Comparison of ENCODE assay signal across 9 cellular contexts in genomic region chr11:74018331-74019005, GRCh38. TPM values are rescaled to one million over a fixed set of nuclear protein-coding genes. Genes with fewer than 3 reads are reported as not detected.
DNase-seq lines count a peak whose midpoint lies in the region; ATAC-seq, FAIRE-seq and TF ChIP-seq lines count a peak whose summit lies in the region.
"Had no signal": no experiment of that assay in that cellular context is flagged by ENCODE, and none has a peak within 500 bp of the region (broad histone marks: within the 10 kb centered on the region; RNA-seq: fewer than 3 reads in every experiment).

No MANE protein-coding gene starts in this region.

- FAIRE-seq in astrocyte (lab: Jason Lieb, UNC) = no peak

- no peaks in the 10 kb centered on the region for H3K9me3 ChIP-seq in astrocyte (ENCODE audit: insufficient read depth, low read depth, low read length)
- no peaks in the 10 kb centered on the region for H3K9me3 ChIP-seq in subcutaneous abdominal adipose tissue (ENCODE audit: control insufficient read depth in 5 of 5, low read length in 5 of 5)

- H2AFZ ChIP-seq in astrocyte (ENCODE audit: low read depth, low read length) = no peak overlapping the region

- H3K9ac ChIP-seq in astrocyte (ENCODE audit: low read length) (no peak overlapping the region), subcutaneous abdominal adipose tissue (ENCODE audit: low read length in 5 of 5) (peak overlapping the region; percentile 6 to 74 (median 57))

- H3K27me3 ChIP-seq in astrocyte (ENCODE audit: insufficient read depth, low read length) (no peaks in the 10 kb centered on the region), layer of hippocampus (ENCODE audit: control insufficient read depth, insufficient read depth, low read length) (no peaks in the 10 kb centered on the region), subcutaneous abdominal adipose tissue (ENCODE audit: control insufficient read depth in 5 of 5, insufficient read depth in 4 of 5, low read length in 5 of 5) (no peaks in the 10 kb centered on the region)

- H3K4me1 ChIP-seq in astrocyte (ENCODE audit: insufficient read depth, low read length) (peaks cover 9% of the 10 kb centered on the region), subcutaneous abdominal adipose tissue (ENCODE audit: control insufficient read depth in 5 of 5, insufficient read depth in 5 of 5, low read length in 5 of 5) (peaks cover 13 to 77% (median 40%) of the 10 kb centered on the region in 5 donors)

- H3K4me1 Mint-ChIP-seq in astrocyte (ENCODE audit: low read depth, unreplicated experiment) = peaks cover 14% of the 10 kb centered on the region

- H3K4me3 Mint-ChIP-seq in astrocyte (ENCODE audit: unreplicated experiment) = no peak overlapping the region

- no peak overlapping the region for H3K4me3 ChIP-seq in astrocyte (ENCODE audit: insufficient read depth, low read depth, low read length)
- H3K4me3 ChIP-seq in subcutaneous abdominal adipose tissue (ENCODE audit: low read depth in 1 of 5, low read length in 5 of 5) = peak overlapping the region in 2 of 5 donors; percentile 22 to 37

- H3K27ac ChIP-seq in astrocyte (ENCODE audit: low read depth, low read length) (no peak overlapping the region), layer of hippocampus (ENCODE audit: low read depth, low read length) (peak overlapping the region; percentile 86), subcutaneous abdominal adipose tissue (ENCODE audit: low read depth, low read length) (peak overlapping the region; percentile 99)
- H3K27ac ChIP-seq: VCaP had no signal

- H3K36me3 Mint-ChIP-seq in astrocyte (ENCODE audit: low read depth, unreplicated experiment) = peaks cover 41% of the 10 kb centered on the region

- in situ Hi-C loops in KBM-7 (cut with MboI; ENCODE audit: low pct_unique_long_range_greater_than_20kb, low sequenced_read_pairs) = no loop called here

- H3K9me3 Mint-ChIP-seq in astrocyte (ENCODE audit: unreplicated experiment) = no peaks in the 10 kb centered on the region

- DNase-seq in HuH-7.5 (ENCODE audit: low spot score) = peak; percentile 51
- peak; percentile 34 for DNase-seq in astrocyte (ENCODE audit: low read depth)
- no peak for DNase-seq in T1000 (lab: John Stamatoyannopoulos, UW)
- no peak for DNase-seq in NCI-H187 treated with DMSO at 0.1 percent for 48 hours (lab: John Stamatoyannopoulos, UW)
- no peak for DNase-seq in KBM-7

- TF ChIP-seq CTCF in astrocyte (IDR thresholded peaks at IDR 0.05; ENCODE audit: insufficient read depth, low read depth, low read length) = no peak

- no peaks in the 10 kb centered on the region for H3K27me3 Mint-ChIP-seq in astrocyte (ENCODE audit: low read depth, unreplicated experiment)

- no peak for ATAC-seq in HG02973 (IDR thresholded peaks at IDR 0.05; ENCODE audit: unreplicated experiment)

- H3K79me2 ChIP-seq in astrocyte (ENCODE audit: insufficient read depth, low read length) = no peaks in the 10 kb centered on the region

- H3K36me3 ChIP-seq in astrocyte (ENCODE audit: insufficient read depth, low read length) (no peaks in the 10 kb centered on the region), subcutaneous abdominal adipose tissue (ENCODE audit: control insufficient read depth in 5 of 5, insufficient read depth in 5 of 5, low read length in 5 of 5) (peaks cover 0 to 10% (median 6%) of the 10 kb centered on the region in 5 donors)

- no peak overlapping the region for H3K4me2 ChIP-seq in astrocyte (ENCODE audit: low read length)

- H3K27ac Mint-ChIP-seq in astrocyte (ENCODE audit: unreplicated experiment) = peak overlapping the region; percentile 47

- H4K20me1 ChIP-seq in astrocyte (ENCODE audit: insufficient read depth, low read length) = no peaks in the 10 kb centered on the region

RNA-seq across cellular contexts. Expression of gene UCP3, which starts 9.6 kb away (rescaled TPM):
- total RNA-seq in astrocyte = 0.65 and 2.0 TPM in 2 replicates

RNA-seq across cellular contexts. Expression of gene UCP2, which starts 35.8 kb away (rescaled TPM):
- total RNA-seq in astrocyte = 57.9 and 83.0 TPM in 2 replicates

Comparison
In these comparisons a context has a peak if more than half of its experiments do, and no peak if none do; other contexts are left out.
1. DNase-seq: peak in HuH-7.5 (single experiment) and astrocyte (single experiment); none in T1000 (single experiment), NCI-H187 treated with DMSO at 0.1 percent for 48 hours (single experiment) and KBM-7 (single experiment).